In genomic region chr9:34328983-34329832, GRCh38 we compare ENCODE assay signal across 8 cellular contexts. TPM values are rescaled to one million over a fixed set of nuclear protein-coding genes. Genes with fewer than 3 reads are reported as not detected.
DNase-seq lines count a peak whose midpoint lies in the region; ATAC-seq and TF ChIP-seq lines count a peak whose summit lies in the region.

Gene KIF24 (minus strand): TSS chr9:34329268. CDS start chr9:34311346, 17,922 bp downstream.
Gene NUDT2 (plus strand): TSS chr9:34329569. CDS start chr9:34339040, 9,471 bp downstream.

- no peak within 1 kb of the TSS for H2AK5ac ChIP-seq in H9 (ENCODE audit: insufficient read length, low read length)

- TF ChIP-seq CTCF in H9 (conservative IDR thresholded peaks at IDR 0.05) (no peak), fibroblast of the aortic adventitia (IDR thresholded peaks at IDR 0.05; ENCODE audit: insufficient read depth, low read length) (no peak)

- H3K23me2 ChIP-seq in H9 (ENCODE audit: insufficient read length, low read depth, low read length, poor library complexity, severe bottlenecking), result peaks cover 8% of the 10 kb centered on the region

- peak within 1 kb of the TSS; percentile 97 for H3K4me3 ChIP-seq in fibroblast of the aortic adventitia (ENCODE audit: low read depth, low read length)

- no peak within 1 kb of the TSS for H3T11ph ChIP-seq in H9 (ENCODE audit: low read length)

- no peak within 1 kb of the TSS for H2BK5ac ChIP-seq in H9 (ENCODE audit: insufficient read length, low read length)

- H3K27ac ChIP-seq in H9 (ENCODE audit: insufficient read length, low read depth, low read length), result peak within 1 kb of the TSS; percentile 69

- no peak within 1 kb of the TSS for H3K23ac ChIP-seq in H9 (ENCODE audit: insufficient read length, low read depth, low read length)

- peaks cover 11% of the 10 kb centered on the region for H3K4me1 ChIP-seq in ES-I3 (ENCODE audit: insufficient read depth, low read length)
- peaks cover 1% of the 10 kb centered on the region; the same call in 1 of the 2 replicates for H3K4me1 ChIP-seq in H9 (ENCODE audit: insufficient read depth, low read length)

- H3K9ac ChIP-seq in ES-I3 (ENCODE audit: low read depth, low read length) (peak within 1 kb of the TSS; percentile 85), H9 (ENCODE audit: extremely low read depth, insufficient read length, low read length) (peak within 1 kb of the TSS; percentile 97)

- H3K27me3 ChIP-seq in H9 (ENCODE audit: insufficient read depth, low read length), result no peaks in the 10 kb centered on the region

- no peaks in the 10 kb centered on the region for H3K36me3 ChIP-seq in ES-I3 (ENCODE audit: insufficient read depth, low read length)

- H2AFZ ChIP-seq in H9 (ENCODE audit: low read length), result no peak within 1 kb of the TSS

- H4K8ac ChIP-seq in H9 (replicated peaks; ENCODE audit: insufficient read length, low read depth, low read length), result no peak within 1 kb of the TSS

- WGBS in H9 (ENCODE audit: extremely low coverage, insufficient read length, low lambda C conversion rate), result no CpG with 5 or more reads among the region's 64 CpGs

- H3K9me3 Mint-ChIP-seq in H9, result peaks cover 0 to 3% of the 10 kb centered on the region in 2 experiments; a peak in 1 of 5 replicates
- no peaks in the 10 kb centered on the region for H3K9me3 Mint-ChIP-seq in natural killer cell treated with Interleukin-12 subunit alpha and Interleukin-12 subunit beta and Interleukin-15 and Interleukin-18, amount 100 ng/mL, for 72 hours

- peak within 1 kb of the TSS; percentile 54 for H3K18ac ChIP-seq in H9 (ENCODE audit: insufficient read length, low read depth, low read length)

- H3K27ac Mint-ChIP-seq in H9, result peak within 1 kb of the TSS; percentile 90 to 99 (median 97)
- peak within 1 kb of the TSS; percentile 97 to 98 for H3K27ac Mint-ChIP-seq in natural killer cell treated with Interleukin-12 subunit alpha and Interleukin-12 subunit beta and Interleukin-15 and Interleukin-18, amount 100 ng/mL, for 72 hours

- no peaks in the 10 kb centered on the region for H3K27me3 Mint-ChIP-seq in H9 (ENCODE audit: low read depth)
- H3K27me3 Mint-ChIP-seq in natural killer cell treated with Interleukin-12 subunit alpha and Interleukin-12 subunit beta and Interleukin-15 and Interleukin-18, amount 100 ng/mL, for 72 hours, result no peaks in the 10 kb centered on the region

- peak within 1 kb of the TSS; percentile 71; the same call in 1 of the 2 replicates for H3K14ac ChIP-seq in H9 (ENCODE audit: insufficient read depth, low read length)

- no peaks in the 10 kb centered on the region for H3K9me3 ChIP-seq in ES-I3 (ENCODE audit: control insufficient read depth, insufficient read depth, low read length)
- H3K9me3 ChIP-seq in H9 (ENCODE audit: control insufficient read depth, low read depth, low read length), result no peaks in the 10 kb centered on the region

- H3K4me1 Mint-ChIP-seq in H9, result peaks cover 28 to 33% of the 10 kb centered on the region in 2 experiments
- peaks cover 24 to 36% of the 10 kb centered on the region in 2 donors for H3K4me1 Mint-ChIP-seq in natural killer cell treated with Interleukin-12 subunit alpha and Interleukin-12 subunit beta and Interleukin-15 and Interleukin-18, amount 100 ng/mL, for 72 hours (ENCODE audit: low read depth in 2 of 2)

- DNase-seq in H9 (peak; percentile 99), M059J (ENCODE audit: low read depth) (peak; percentile 100), fibroblast of the aortic adventitia (ENCODE audit: low read depth) (peak; percentile 100)
- peak; percentile 98 for DNase-seq in activated effector memory CD4-positive, alpha-beta T cell treated with anti-CD3 and anti-CD28 coated beads, Interleukin-2, amount 50 U/mL, for 16 hours
- peak; percentile 97 for DNase-seq in natural killer cell treated with Interleukin-12 subunit alpha and Interleukin-12 subunit beta and Interleukin-15 and Interleukin-18, amount 100 ng/mL, for 72 hours (ENCODE audit: low spot score)
- DNase-seq in stimulated activated naive CD4-positive, alpha-beta T cell treated with Interleukin-2 at 50 U/mL for 16 hours (lab: John Stamatoyannopoulos, UW), result peak; percentile 95

- H3K79me1 ChIP-seq in H9 (ENCODE audit: insufficient read depth, low read depth, low read length, poor library complexity, severe bottlenecking), result no peaks in the 10 kb centered on the region

- H4K91ac ChIP-seq in H9 (ENCODE audit: insufficient read length, low read depth, low read length), result no peak within 1 kb of the TSS

- H3K79me2 ChIP-seq in H9 (ENCODE audit: insufficient read depth, low read length), result no peaks in the 10 kb centered on the region

- ATAC-seq in natural killer cell treated with Interleukin-12 subunit alpha and Interleukin-12 subunit beta and Interleukin-15 and Interleukin-18, amount 100 ng/mL, for 72 hours, result peak; percentile 97

- H2BK120ac ChIP-seq in H9 (ENCODE audit: low read depth, low read length, poor library complexity, severe bottlenecking), result peak within 1 kb of the TSS; percentile 10

- H3K36me3 Mint-ChIP-seq in H9 (ENCODE audit: insufficient read depth in 1 of 3, low read depth in 3 of 3), result no peaks in the 10 kb centered on the region
- no peaks in the 10 kb centered on the region for H3K36me3 Mint-ChIP-seq in natural killer cell treated with Interleukin-12 subunit alpha and Interleukin-12 subunit beta and Interleukin-15 and Interleukin-18, amount 100 ng/mL, for 72 hours

- no peaks in the 10 kb centered on the region for H4K20me1 ChIP-seq in H9 (ENCODE audit: control insufficient read depth, insufficient read depth, insufficient read length)

- peak within 1 kb of the TSS; percentile 92 to 97 for H3K4me3 Mint-ChIP-seq in H9
- H3K4me3 Mint-ChIP-seq in natural killer cell treated with Interleukin-12 subunit alpha and Interleukin-12 subunit beta and Interleukin-15 and Interleukin-18, amount 100 ng/mL, for 72 hours, result peak within 1 kb of the TSS; percentile 95

- H2BK12ac ChIP-seq in H9 (ENCODE audit: insufficient read length, low read depth, low read length), result no peak within 1 kb of the TSS

- no peak within 1 kb of the TSS for H4K5ac ChIP-seq in H9 (ENCODE audit: insufficient read length, low read depth, low read length)

- peak within 1 kb of the TSS; percentile 75 for H3K4me2 ChIP-seq in H9 (ENCODE audit: insufficient read depth, insufficient read length, low read length)

- H3K4ac ChIP-seq in H9 (ENCODE audit: low read depth, low read length), result no peak within 1 kb of the TSS; the same call in 1 of the 2 replicates

- peak; percentile 78 for TF ChIP-seq POLR2A in Raji (IDR thresholded peaks at IDR 0.05; ENCODE audit: insufficient read depth, low read depth, low read length)

- H2BK15ac ChIP-seq in H9 (ENCODE audit: low read depth, low read length), result no peak within 1 kb of the TSS

- no peak within 1 kb of the TSS for H2BK20ac ChIP-seq in H9 (ENCODE audit: low read depth, low read length, poor library complexity, severe bottlenecking)

- H3K56ac ChIP-seq in H9 (ENCODE audit: insufficient read length, low read depth, low read length), result no peak within 1 kb of the TSS

RNA-seq across cellular contexts. Expression of gene KIF24, which starts in this region (rescaled TPM):
- total RNA-seq in H9 (2021) (3.7 and 4.0 TPM in 2 replicates), fibroblast of the aortic adventitia (ENCODE audit: low replicate concordance) (0.74 and 8.2 TPM in 2 replicates)
- 4.6 and 9.0 TPM in 2 replicates for total RNA-seq in M059J (2014; rRNA removed; shearing (Covaris generic))
- 1 to 10 TPM; 3.4 to 8.7 TPM for total RNA-seq in natural killer cell treated with Interleukin-12 subunit alpha and Interleukin-12 subunit beta and Interleukin-15 and Interleukin-18, amount 100 ng/mL, for 72 hours

RNA-seq across cellular contexts. Expression of gene NUDT2, which starts in this region (rescaled TPM):
- total RNA-seq in H9 (2021) (13.5 and 14.1 TPM in 2 replicates), fibroblast of the aortic adventitia (ENCODE audit: low replicate concordance) (18.4 and 22.0 TPM in 2 replicates)
- 45.6 and 59.9 TPM in 2 replicates for total RNA-seq in M059J (2014; rRNA removed; shearing (Covaris generic))
- 10 to 100 TPM; 16.4 to 28.9 TPM for total RNA-seq in natural killer cell treated with Interleukin-12 subunit alpha and Interleukin-12 subunit beta and Interleukin-15 and Interleukin-18, amount 100 ng/mL, for 72 hours

Comparison
In these comparisons a context has a peak if more than half of its experiments do, and no peak if none do; other contexts are left out.
1. Peak in every context shown above with its lines: DNase-seq, ATAC-seq, H3K4me3 ChIP-seq and H3K27ac ChIP-seq.